6 cellular contexts compared by ENCODE assay signal in the genomic region with DNA sequence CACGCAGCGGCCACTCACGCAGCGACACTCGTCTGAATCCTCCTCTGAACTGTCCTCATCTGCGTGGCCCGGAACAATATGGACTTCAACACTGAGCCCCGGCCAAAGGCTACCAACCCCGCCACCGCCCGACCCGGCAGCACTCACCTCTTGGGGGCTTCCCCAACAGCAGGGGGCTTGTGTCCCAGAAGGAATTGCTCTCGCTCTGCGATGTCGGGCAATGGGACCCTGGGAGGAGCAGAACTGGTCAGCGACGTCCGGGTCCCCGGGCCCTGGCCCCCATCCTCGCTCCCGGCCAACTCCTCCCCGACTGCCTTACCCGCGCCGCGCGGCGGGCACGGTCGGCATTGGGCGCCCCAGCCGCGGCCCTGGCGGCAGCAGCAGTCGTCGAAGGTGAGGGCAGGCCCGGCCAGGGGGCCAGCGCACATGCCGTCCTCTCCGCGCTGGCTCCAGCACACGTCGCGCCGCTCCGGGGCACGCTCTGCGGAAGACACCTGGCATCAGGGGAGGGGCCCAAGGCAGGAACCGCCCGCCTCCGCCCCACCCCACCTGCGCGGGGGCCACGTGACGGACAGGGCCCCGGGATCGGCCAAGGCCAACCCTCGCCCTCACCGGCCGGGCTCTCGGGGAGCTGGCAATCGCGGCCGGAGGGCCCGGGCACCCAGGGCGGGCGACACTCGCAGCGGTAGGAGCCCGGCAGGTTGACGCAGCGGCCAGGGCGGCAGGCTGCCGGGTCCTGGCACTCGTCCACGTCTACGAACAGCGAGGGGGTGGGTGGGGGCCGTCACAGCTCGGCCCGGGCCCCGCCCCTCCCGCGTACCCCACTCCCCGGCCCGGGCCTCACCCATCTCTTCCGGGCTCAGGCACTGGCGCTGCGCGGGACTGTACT. TPM values are rescaled to one million over a fixed set of nuclear protein-coding genes. Genes with fewer than 3 reads are reported as not detected.
DNase-seq lines count a peak whose midpoint lies in the region; ATAC-seq, FAIRE-seq and TF ChIP-seq lines count a peak whose summit lies in the region.

No MANE protein-coding gene starts in this region.

- H3K4me2 ChIP-seq in A549, result peak overlapping the region; percentile 73

- H3K36me3 ChIP-seq in thymus (ENCODE audit: control insufficient read depth, insufficient read depth), result peaks cover 48% of the 10 kb centered on the region

- no peak; the same call in 1 of the 3 replicates for TF ChIP-seq CTCF in A549 (IDR thresholded peaks at IDR 0.05)

- TF ChIP-seq POLR2A in A549 (IDR thresholded peaks at IDR 0.05; ENCODE audit: low read length), result no peak

- in situ Hi-C loops in ACHN (cut with HindIII; ENCODE audit: low pct_ligation_motif_present, low pct_unique_long_range_greater_than_20kb, low sequenced_read_pairs), result no loop called here

- H3K4me3 ChIP-seq in A549 (peak overlapping the region; percentile 32), thymus (ENCODE audit: low read length) (peak overlapping the region; percentile 59)

- CTCF ChIA-PET in A549 (lab: Yijun Ruan, JAX), result interaction anchor here (0.9 to 15.3 kb wide), 21 partner anchors 9 to 152 kb away, joined by 3 to 393 read pairs (median 10); partner anchors contain the start of genes EHBP1L1, FAM89B, KCNK7 and LTBP3

- DNase-seq in A549 (ENCODE audit: low read depth in 1 of 2, low spot score in 1 of 2), result no peak
- peak; percentile 58 for DNase-seq in NCI-H748 treated with DMSO at 0.1 percent for 48 hours (lab: John Stamatoyannopoulos, UW)
- peak; percentile 85 for DNase-seq in germinal center (ENCODE audit: low spot score)
- no peak for DNase-seq in ACHN

- FAIRE-seq in A549 (lab: Jason Lieb, UNC), result no peak

- no peak for TF ChIP-seq EP300 in A549 (IDR thresholded peaks at IDR 0.05)

- H3K27me3 ChIP-seq in thymus (ENCODE audit: control insufficient read depth, insufficient read depth), result no peaks in the 10 kb centered on the region

- H3K4me1 ChIP-seq in A549, result peaks cover 10% of the 10 kb centered on the region
- peaks cover 9% of the 10 kb centered on the region for H3K4me1 ChIP-seq in thymus (ENCODE audit: control insufficient read depth, insufficient read depth, low read length)

- POLR2A ChIA-PET in A549 (lab: Yijun Ruan, JAX), result interaction anchor here (4.5 kb wide), 1 partner anchor 31 kb away, joined by 23 read pairs; the partner anchor contains the start of gene ZNRD2

- ATAC-seq in A549 (peak; percentile 1 to 61; a peak in 4 of 6 replicates), GM21515 (IDR thresholded peaks at IDR 0.05; ENCODE audit: unreplicated experiment) (peak; percentile 37)

- TF ChIP-seq RAD21 in A549 (conservative IDR thresholded peaks at IDR 0.05 in 1 of 2, IDR thresholded peaks at IDR 0.05 in 1 of 2), result no peak

- H3K27ac ChIP-seq in A549 (peak overlapping the region; percentile 66 to 88; a peak in 4 of 6 replicates), thymus (ENCODE audit: low read depth) (peak overlapping the region; percentile 77)

- no peaks in the 10 kb centered on the region for H3K9me3 ChIP-seq in A549
- H3K9me3 ChIP-seq in thymus (ENCODE audit: control insufficient read depth), result no peaks in the 10 kb centered on the region

- 93% methylated on average over 62 of the region's 90 CpGs for WGBS in A549 (ENCODE audit: missing lambda C conversion rate)
- WGBS in thymus, result 50% methylated on average over 90 of the region's 90 CpGs

TF ChIP-seq in A549, 52 proteins besides CTCF, POLR2A, EP300 and RAD21:
- no peak for TF ChIP-seq RARB (CRISPR knock-in tag; IDR thresholded peaks at IDR 0.05)
- TF ChIP-seq SMC3 (IDR thresholded peaks at IDR 0.05), result no peak
- TF ChIP-seq KDM5A (IDR thresholded peaks at IDR 0.05), result no peak
- no peak for TF ChIP-seq FOSB (CRISPR knock-in tag; IDR thresholded peaks at IDR 0.05)
- no peak for TF ChIP-seq JUN (IDR thresholded peaks at IDR 0.05)
- TF ChIP-seq NPAS2 (CRISPR knock-in tag; IDR thresholded peaks at IDR 0.05; ENCODE audit: borderline replicate concordance), result no peak
- no peak for TF ChIP-seq MYC (IDR thresholded peaks at IDR 0.05; ENCODE audit: borderline replicate concordance, low read length)
- no peak for TF ChIP-seq ZFP36 (IDR thresholded peaks at IDR 0.05; ENCODE audit: borderline replicate concordance, partially characterized antibody)
- TF ChIP-seq NR3C1 (IDR thresholded peaks at IDR 0.05), result no peak
- TF ChIP-seq HES2 (IDR thresholded peaks at IDR 0.05), result no peak
- no peak for TF ChIP-seq CHD2 (IDR thresholded peaks at IDR 0.05; ENCODE audit: low read length, partially characterized antibody)
- no peak for TF ChIP-seq HDAC2 (IDR thresholded peaks at IDR 0.05)
- TF ChIP-seq, protein P1, sequence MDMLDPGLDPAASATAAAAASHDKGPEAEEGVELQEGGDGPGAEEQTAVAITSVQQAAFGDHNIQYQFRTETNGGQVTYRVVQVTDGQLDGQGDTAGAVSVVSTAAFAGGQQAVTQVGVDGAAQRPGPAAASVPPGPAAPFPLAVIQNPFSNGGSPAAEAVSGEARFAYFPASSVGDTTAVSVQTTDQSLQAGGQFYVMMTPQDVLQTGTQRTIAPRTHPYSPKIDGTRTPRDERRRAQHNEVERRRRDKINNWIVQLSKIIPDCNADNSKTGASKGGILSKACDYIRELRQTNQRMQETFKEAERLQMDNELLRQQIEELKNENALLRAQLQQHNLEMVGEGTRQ (IDR thresholded peaks at IDR 0.05), result no peak
- TF ChIP-seq E2F6 (IDR thresholded peaks at IDR 0.05; ENCODE audit: borderline replicate concordance, low read depth), result no peak
- TF ChIP-seq FOSL2 (IDR thresholded peaks at IDR 0.05), result no peak
- TF ChIP-seq FOSL2 (CRISPR knock-in tag; IDR thresholded peaks at IDR 0.05), result no peak
- TF ChIP-seq EHMT2 (IDR thresholded peaks at IDR 0.05; ENCODE audit: low read depth), result no peak

RNA-seq across cellular contexts. Expression of gene SCYL1, which starts 14.8 kb away (rescaled TPM):
- polyA plus RNA-seq in A549 (2011; rRNA removed) (30.8 and 33.6 TPM in 2 replicates), A549 (2017; fragmentation: RNase III; extraction: RNeasy Plus Mini Kit Qiagen cat#74134 plus additional on column Dnase treatment) (41.8 to 46.8 TPM (median 45.9 TPM) in 3 replicates), thymus (68.1 TPM)
- polyA plus RNA-seq in A549 (2012; cell fraction: cytosol; rRNA removed), result 88.0 and 105 TPM in 2 replicates
- 125 and 152 TPM in 2 replicates for polyA plus RNA-seq in A549 (2012; cell fraction: nucleus; rRNA removed)
- 39.1 and 43.6 TPM in 2 replicates for polyA minus RNA-seq in A549 (2011; rRNA and poly(A)+ RNA removed)

RNA-seq across cellular contexts. Expression of gene LTBP3, which starts 18.5 kb away (rescaled TPM):
- polyA plus RNA-seq in A549 (2011; rRNA removed) (28.6 and 39.9 TPM in 2 replicates), A549 (2017; fragmentation: RNase III; extraction: RNeasy Plus Mini Kit Qiagen cat#74134 plus additional on column Dnase treatment) (107 to 134 TPM (median 123 TPM) in 3 replicates), thymus (64.6 TPM)
- 130 and 136 TPM in 2 replicates for polyA plus RNA-seq in A549 (2012; cell fraction: cytosol; rRNA removed)
- 715 and 951 TPM in 2 replicates for polyA plus RNA-seq in A549 (2012; cell fraction: nucleus; rRNA removed)
- 25.4 and 44.5 TPM in 2 replicates for polyA minus RNA-seq in A549 (2011; rRNA and poly(A)+ RNA removed)

RNA-seq across cellular contexts. Expression of gene ZNRD2, which starts 30.6 kb away (rescaled TPM):
- polyA plus RNA-seq in A549 (2011; rRNA removed) (28.2 and 32.3 TPM in 2 replicates), A549 (2017; fragmentation: RNase III; extraction: RNeasy Plus Mini Kit Qiagen cat#74134 plus additional on column Dnase treatment) (66.1 to 68.2 TPM (median 68.1 TPM) in 3 replicates), thymus (38.0 TPM)
- 114 and 117 TPM in 2 replicates for polyA plus RNA-seq in A549 (2012; cell fraction: cytosol; rRNA removed)
- polyA plus RNA-seq in A549 (2012; cell fraction: nucleus; rRNA removed), result 107 and 125 TPM in 2 replicates
- 8.1 and 14.2 TPM in 2 replicates for polyA minus RNA-seq in A549 (2011; rRNA and poly(A)+ RNA removed)

RNA-seq across cellular contexts. Expression of gene FAM89B, which starts 32.7 kb away (rescaled TPM):
- polyA plus RNA-seq in A549 (2011; rRNA removed) (13.5 and 16.9 TPM in 2 replicates), A549 (2017; fragmentation: RNase III; extraction: RNeasy Plus Mini Kit Qiagen cat#74134 plus additional on column Dnase treatment) (18.6 to 23.9 TPM (median 23.1 TPM) in 3 replicates), thymus (62.2 TPM)
- polyA plus RNA-seq in A549 (2012; cell fraction: cytosol; rRNA removed), result 35.2 and 57.6 TPM in 2 replicates
- polyA plus RNA-seq in A549 (2012; cell fraction: nucleus; rRNA removed), result 51.4 and 59.1 TPM in 2 replicates
- 8.3 and 16.3 TPM in 2 replicates for polyA minus RNA-seq in A549 (2011; rRNA and poly(A)+ RNA removed)

RNA-seq across cellular contexts. Expression of gene EHBP1L1, which starts 36.2 kb away (rescaled TPM):
- polyA plus RNA-seq in A549 (2011; rRNA removed) (11.6 and 13.8 TPM in 2 replicates), A549 (2017; fragmentation: RNase III; extraction: RNeasy Plus Mini Kit Qiagen cat#74134 plus additional on column Dnase treatment) (39.8 to 46.0 TPM (median 43.8 TPM) in 3 replicates), thymus (66.5 TPM)
- polyA plus RNA-seq in A549 (2012; cell fraction: cytosol; rRNA removed), result 44.5 and 66.2 TPM in 2 replicates
- polyA plus RNA-seq in A549 (2012; cell fraction: nucleus; rRNA removed), result 112 and 167 TPM in 2 replicates
- polyA minus RNA-seq in A549 (2011; rRNA and poly(A)+ RNA removed), result 12.3 and 18.7 TPM in 2 replicates

Comparison
In these comparisons a context has a peak if more than half of its experiments do, and no peak if none do; other contexts are left out.
1. DNase-seq: peak in NCI-H748 treated with DMSO at 0.1 percent for 48 hours (single experiment) and germinal center (single experiment); none in A549 (0 of 2) and ACHN (single experiment).